12 cellular contexts compared by ENCODE assay signal in genomic region chr3:153350420-153350819, GRCh38.
DNase-seq lines count a peak whose midpoint lies in the region; ATAC-seq, FAIRE-seq and TF ChIP-seq lines count a peak whose summit lies in the region.
"Had no signal": no experiment of that assay in that cellular context is flagged by ENCODE, and none has a peak within 500 bp of the region (broad histone marks: within the 10 kb centered on the region; RNA-seq: fewer than 3 reads in every experiment).

No MANE protein-coding gene starts in this region.

- TF ChIP-seq CTCF in lower leg skin (IDR thresholded peaks at IDR 0.05), result no peak

- ATAC-seq in GM19467 (IDR thresholded peaks at IDR 0.05; ENCODE audit: unreplicated experiment), result no peak
- ATAC-seq in left lobe of liver, result no peak
- no peak for ATAC-seq in HG03139 (IDR thresholded peaks at IDR 0.05; ENCODE audit: unreplicated experiment)

- intact Hi-C loops in lower leg skin (cut with DNase I; ENCODE audit: low total_unique reads), result no loop called here

- 62 to 65% methylated on average over 2 of the region's 2 CpGs for WGBS in lower leg skin, 2 donors

- TF ChIP-seq POLR2A in H54 (IDR thresholded peaks at IDR 0.05; ENCODE audit: low read depth, low read length) (no peak), lower leg skin (IDR thresholded peaks at IDR 0.05) (no peak)

- FAIRE-seq in H54 (lab: Jason Lieb, UNC), result peak; percentile 57
- FAIRE-seq: TTC549 had no signal

- DNase-seq in A172 (ENCODE audit: low spot score), result peak; percentile 90
- DNase-seq in H54 (ENCODE audit: insufficient read length, low spot score), result peak; percentile 20
- DNase-seq in SW480 (ENCODE audit: low spot score), result peak; percentile 99
- peak; percentile 81 for DNase-seq in glomerular visceral epithelial cell (ENCODE audit: extremely low spot score)
- DNase-seq in lower leg skin (ENCODE audit: low spot score in 2 of 2), result no peak
- DNase-seq in left lobe of liver (ENCODE audit: low spot score), result no peak
- DNase-seq: AML-193, NCI-H446 treated with DMSO at 0.1 percent for 48 hours, upper lobe of left lung had no signal

- no peak overlapping the region for H3K4me3 ChIP-seq in lower leg skin (ENCODE audit: low read depth, poor library complexity, severe bottlenecking)
- H3K4me3 ChIP-seq: upper lobe of left lung had no signal

Comparison
In these comparisons a context has a peak if more than half of its experiments do, and no peak if none do; other contexts are left out.
1. DNase-seq: peak in A172 (single experiment), H54 (single experiment), SW480 (single experiment) and glomerular visceral epithelial cell (single experiment); none in lower leg skin (0 of 2) and left lobe of liver (single experiment).